ENCODE assay signal across 19 cellular contexts in genomic region chr22:24440270-24440717, GRCh38. TPM values are rescaled to one million over a fixed set of nuclear protein-coding genes. Genes with fewer than 3 reads are reported as not detected.
DNase-seq lines count a peak whose midpoint lies in the region; ATAC-seq and TF ChIP-seq lines count a peak whose summit lies in the region.
"Had no signal": no experiment of that assay in that cellular context is flagged by ENCODE, and none has a peak within 500 bp of the region (broad histone marks: within the 10 kb centered on the region; RNA-seq: fewer than 3 reads in every experiment).

No MANE protein-coding gene starts in this region.

- POLR2A ChIA-PET in activated CD8-positive, alpha-beta T cell treated with anti-CD3 and anti-CD28 coated beads for 36 hours (lab: Charles Lee) = no interaction called here
- POLR2A ChIA-PET in activated CD8-positive, alpha-beta T cell treated with anti-CD3 and anti-CD28 coated beads, Interleukin-2, amount 10 ng/mL, durations not matched to agents 7 days and 5 days (lab: Charles Lee) = no interaction called here

- TF ChIP-seq POLR2A in spleen (IDR thresholded peaks at IDR 0.05) = no peak

- no peaks in the 10 kb centered on the region for H3K27me3 ChIP-seq in spleen (replicated peaks in 1 of 7)
- H3K27me3 ChIP-seq: colonic mucosa had no signal

- H3K27me3 Mint-ChIP-seq in activated CD8-positive, alpha-beta T cell treated with anti-CD3 and anti-CD28 coated beads for 36 hours = no peaks in the 10 kb centered on the region
- H3K27me3 Mint-ChIP-seq in activated CD8-positive, alpha-beta T cell treated with anti-CD3 and anti-CD28 coated beads, Interleukin-2, amount 10 ng/mL, durations not matched to agents 7 days and 5 days (ENCODE audit: low read depth) = no peaks in the 10 kb centered on the region
- no peaks in the 10 kb centered on the region for H3K27me3 Mint-ChIP-seq in activated naive CD8-positive, alpha-beta T cell

- peak overlapping the region; percentile 82 for H3K27ac Mint-ChIP-seq in activated CD8-positive, alpha-beta T cell treated with anti-CD3 and anti-CD28 coated beads for 36 hours
- no peak overlapping the region for H3K27ac Mint-ChIP-seq in activated CD8-positive, alpha-beta T cell treated with anti-CD3 and anti-CD28 coated beads, Interleukin-2, amount 10 ng/mL, durations not matched to agents 7 days and 5 days
- peak overlapping the region; percentile 88 for H3K27ac Mint-ChIP-seq in activated naive CD8-positive, alpha-beta T cell
- H3K27ac Mint-ChIP-seq: nephron had no signal

- H3K9me3 Mint-ChIP-seq in activated CD8-positive, alpha-beta T cell treated with anti-CD3 and anti-CD28 coated beads for 36 hours = no peaks in the 10 kb centered on the region
- H3K9me3 Mint-ChIP-seq in activated CD8-positive, alpha-beta T cell treated with anti-CD3 and anti-CD28 coated beads, Interleukin-2, amount 10 ng/mL, durations not matched to agents 7 days and 5 days (ENCODE audit: insufficient read depth) = no peaks in the 10 kb centered on the region
- no peaks in the 10 kb centered on the region for H3K9me3 Mint-ChIP-seq in activated naive CD8-positive, alpha-beta T cell (ENCODE audit: low read depth)
- H3K9me3 Mint-ChIP-seq: nephron had no signal

- no peak overlapping the region for H3K4me3 Mint-ChIP-seq in activated CD8-positive, alpha-beta T cell treated with anti-CD3 and anti-CD28 coated beads for 36 hours
- H3K4me3 Mint-ChIP-seq in activated CD8-positive, alpha-beta T cell treated with anti-CD3 and anti-CD28 coated beads, Interleukin-2, amount 10 ng/mL, durations not matched to agents 7 days and 5 days = no peak overlapping the region
- H3K4me3 Mint-ChIP-seq in activated naive CD8-positive, alpha-beta T cell = no peak overlapping the region
- H3K4me3 Mint-ChIP-seq: nephron had no signal

- intact Hi-C loops in activated CD8-positive, alpha-beta T cell treated with anti-CD3 and anti-CD28 coated beads for 36 hours (cut with micrococcal nuclease) = no loop called here
- intact Hi-C loops in spleen (cut with DNase I; ENCODE audit: low total_unique reads) = no loop called here
- intact Hi-C loops in mucosa of descending colon (cut with DNase I, micrococcal nuclease) = no loop called here

- no peak for ATAC-seq in activated CD8-positive, alpha-beta T cell treated with anti-CD3 and anti-CD28 coated beads for 36 hours
- no peak for ATAC-seq in activated CD8-positive, alpha-beta T cell treated with anti-CD3 and anti-CD28 coated beads, Interleukin-2, amount 10 ng/mL, durations not matched to agents 7 days and 5 days
- no peak for ATAC-seq in mucosa of descending colon

- H3K9me3 ChIP-seq in spleen = no peaks in the 10 kb centered on the region
- no peaks in the 10 kb centered on the region for H3K9me3 ChIP-seq in mucosa of descending colon
- H3K9me3 ChIP-seq: colonic mucosa had no signal

- H3K36me3 Mint-ChIP-seq in activated CD8-positive, alpha-beta T cell treated with anti-CD3 and anti-CD28 coated beads for 36 hours (ENCODE audit: low read depth) = peaks cover 63% of the 10 kb centered on the region
- peaks cover 32% of the 10 kb centered on the region for H3K36me3 Mint-ChIP-seq in activated CD8-positive, alpha-beta T cell treated with anti-CD3 and anti-CD28 coated beads, Interleukin-2, amount 10 ng/mL, durations not matched to agents 7 days and 5 days (ENCODE audit: low read depth)
- peaks cover 8% of the 10 kb centered on the region for H3K36me3 Mint-ChIP-seq in activated naive CD8-positive, alpha-beta T cell

- DNase-seq in activated CD8-positive, alpha-beta T cell treated with anti-CD3 and anti-CD28 coated beads for 36 hours = no peak
- no peak for DNase-seq in activated CD8-positive, alpha-beta T cell treated with anti-CD3 and anti-CD28 coated beads, Interleukin-2, amount 10 ng/mL, durations not matched to agents 7 days and 5 days
- DNase-seq in GF-D8 (lab: John Stamatoyannopoulos, UW) = peak; percentile 50
- peak; percentile 83 for DNase-seq in spleen
- DNase-seq in activated CD8-positive, alpha-beta memory T cell treated with anti-CD3 and anti-CD28 coated beads, Interleukin-2, amount 50 U/mL, for 48 hours = no peak
- DNase-seq in stimulated activated CD4-positive, alpha-beta T cell treated with anti-CD3 and anti-CD28 coated beads, Interleukin-1b, Interleukin-23, amount 100 ng/mL, for 48 hours = no peak
- no peak for DNase-seq in mucosa of descending colon
- DNase-seq: activated CD4-positive, alpha-beta T cell treated with anti-CD3 and anti-CD28 coated beads, Interleukin-2, amount 50 U/mL, for 4 hours; Calu3; colonic mucosa; foreskin melanocyte; Karpas-422; NCI-H1694; NCI-H524 treated with DMSO at 0.1 percent for 48 hours; PC-9 had no signal

- CTCF ChIA-PET in activated CD8-positive, alpha-beta T cell treated with anti-CD3 and anti-CD28 coated beads for 36 hours (lab: Charles Lee) = no interaction called here
- CTCF ChIA-PET in activated CD8-positive, alpha-beta T cell treated with anti-CD3 and anti-CD28 coated beads, Interleukin-2, amount 10 ng/mL, durations not matched to agents 7 days and 5 days (lab: Charles Lee) = no interaction called here

- 56 to 78% (median 64%) methylated on average over 7 to 10 of the region's 10 CpGs for WGBS in spleen, 5 donors

- peak overlapping the region in 7 of 8 donors; percentile 54 to 92 (median 81) for H3K27ac ChIP-seq in spleen
- H3K27ac ChIP-seq: colonic mucosa, PC-9 had no signal

- TF ChIP-seq CTCF in activated CD8-positive, alpha-beta T cell treated with anti-CD3 and anti-CD28 coated beads for 36 hours (IDR thresholded peaks at IDR 0.05) = no peak
- TF ChIP-seq CTCF in spleen (IDR thresholded peaks at IDR 0.05 in 8 of 11, conservative IDR thresholded peaks at IDR 0.05 in 3 of 11) (no peak), mucosa of descending colon (IDR thresholded peaks at IDR 0.05) (no peak)

- H3K4me3 ChIP-seq in spleen = peak overlapping the region in 1 of 8 donors; percentile 44
- H3K4me3 ChIP-seq in mucosa of descending colon = no peak overlapping the region
- H3K4me3 ChIP-seq: colonic mucosa, PC-9 had no signal

- H3K36me3 ChIP-seq in spleen (peaks cover 0 to 72% (median 21%) of the 10 kb centered on the region in 6 donors), mucosa of descending colon (ENCODE audit: low read depth) (no peaks in the 10 kb centered on the region)
- H3K36me3 ChIP-seq: colonic mucosa had no signal

- H3K4me1 ChIP-seq in spleen = peaks cover 37 to 99% (median 73%) of the 10 kb centered on the region in 6 donors
- H3K4me1 ChIP-seq in mucosa of descending colon (ENCODE audit: low read depth) = peaks cover under 1% of the 10 kb centered on the region
- H3K4me1 ChIP-seq: colonic mucosa had no signal

- peaks cover 92% of the 10 kb centered on the region for H3K4me1 Mint-ChIP-seq in activated CD8-positive, alpha-beta T cell treated with anti-CD3 and anti-CD28 coated beads for 36 hours (ENCODE audit: low read depth)
- peaks cover 70% of the 10 kb centered on the region for H3K4me1 Mint-ChIP-seq in activated CD8-positive, alpha-beta T cell treated with anti-CD3 and anti-CD28 coated beads, Interleukin-2, amount 10 ng/mL, durations not matched to agents 7 days and 5 days (ENCODE audit: low read depth)
- peaks cover 76% of the 10 kb centered on the region for H3K4me1 Mint-ChIP-seq in activated naive CD8-positive, alpha-beta T cell (ENCODE audit: low read depth)

RNA-seq across cellular contexts. Expression of gene ADORA2A, which starts 12.9 kb away (rescaled TPM):
- 10 to 100 TPM; 41.4 to 42.9 TPM for total RNA-seq in activated CD8-positive, alpha-beta T cell treated with anti-CD3 and anti-CD28 coated beads for 36 hours
- 10 to 100 TPM; 20.3 to 20.4 TPM for total RNA-seq in activated CD8-positive, alpha-beta T cell treated with anti-CD3 and anti-CD28 coated beads, Interleukin-2, amount 10 ng/mL, durations not matched to agents 7 days and 5 days
- total RNA-seq in spleen = 10 to 100 TPM; 15.8 to 31.1 (median 25.2) TPM
- polyA plus RNA-seq in spleen = 10 to 100 TPM in 2 of 3 donors, 1 to 10 TPM in 1; 8.3 to 14.8 (median 14.2) TPM
- 1 to 10 TPM; 2.1 to 4.0 (median 3.6) TPM for total RNA-seq in mucosa of descending colon

RNA-seq across cellular contexts. Expression of gene UPB1, which starts 54.8 kb away (rescaled TPM):
- under 1 TPM; 0.16 to 0.49 TPM for total RNA-seq in activated CD8-positive, alpha-beta T cell treated with anti-CD3 and anti-CD28 coated beads for 36 hours
- under 1 TPM; 0.24 to 0.31 TPM for total RNA-seq in activated CD8-positive, alpha-beta T cell treated with anti-CD3 and anti-CD28 coated beads, Interleukin-2, amount 10 ng/mL, durations not matched to agents 7 days and 5 days
- total RNA-seq in spleen (1 to 10 TPM in 6 of 7 donors, under 1 TPM in 1; 0.92 to 3.9 (median 2.0) TPM), mucosa of descending colon (under 1 TPM; 0.16 to 0.20 (median 0.19) TPM)
- 1 to 10 TPM in 1 of 3 donors, under 1 TPM in 2; 0.38 to 1.5 (median 0.47) TPM for polyA plus RNA-seq in spleen
- total RNA-seq: lung microvascular endothelial cell, SK-MEL-5 had no signal

Comparison
In these comparisons a context has a peak if more than half of its experiments do, and no peak if none do; other contexts are left out.
1. DNase-seq: peak in GF-D8 (single experiment) and spleen (single experiment); none in activated CD8-positive, alpha-beta T cell treated with anti-CD3 and anti-CD28 coated beads for 36 hours (single experiment), activated CD8-positive, alpha-beta T cell treated with anti-CD3 and anti-CD28 coated beads, Interleukin-2, amount 10 ng/mL, durations not matched to agents 7 days and 5 days (single experiment), activated CD8-positive, alpha-beta memory T cell treated with anti-CD3 and anti-CD28 coated beads, Interleukin-2, amount 50 U/mL, for 48 hours (single experiment), stimulated activated CD4-positive, alpha-beta T cell treated with anti-CD3 and anti-CD28 coated beads, Interleukin-1b, Interleukin-23, amount 100 ng/mL, for 48 hours (single experiment) and mucosa of descending colon (0 of 3).